ENCODE assay signal across 11 cellular contexts in genomic region chr1:16493731-16494130, GRCh38. TPM values are rescaled to one million over a fixed set of nuclear protein-coding genes. Genes with fewer than 3 reads are reported as not detected.
"Had no signal": no experiment of that assay in that cellular context is flagged by ENCODE, and none has a peak within 500 bp of the region (broad histone marks: within the 10 kb centered on the region; RNA-seq: fewer than 3 reads in every experiment).

No MANE protein-coding gene starts in this region.

RNA-seq across cellular contexts. Expression of gene RNU1-1, which starts 20.4 kb away (rescaled TPM):
- total RNA-seq: LHCN-M2, M059J had no signal
- polyA plus RNA-seq: cardiac muscle cell, SK-N-SH had no signal

RNA-seq across cellular contexts. Expression of gene SPATA21, which starts 56.5 kb away (rescaled TPM):
- total RNA-seq: activated CD8-positive, alpha-beta T cell treated with anti-CD3 and anti-CD28 coated beads for 36 hours; activated naive CD4-positive, alpha-beta T cell treated with anti-CD3 and anti-CD28 coated beads, Interleukin-2, amount 50 U/mL, for 72 hours; astrocyte; LHCN-M2; Peyer's patch; Right ventricle myocardium superior; SJCRH30; T-helper 2 cell treated with Interferon-gamma antibody and Interleukin-4, amounts not matched to agents 100 ng/mL and 5 ng/mL, for 36 hours had no signal
- polyA plus RNA-seq: cardiac muscle cell had no signal
